17 cellular contexts compared by ENCODE assay signal in genomic region chr1:223837206-223837605, GRCh38. TPM values are rescaled to one million over a fixed set of nuclear protein-coding genes. Genes with fewer than 3 reads are reported as not detected.
A peak's percentile ranks its signal among the peaks of the same experiment; 100 is the strongest.
DNase-seq lines count a peak whose midpoint lies in the region; ATAC-seq and TF ChIP-seq lines count a peak whose summit lies in the region.
"Had no signal": no experiment of that assay in that cellular context is flagged by ENCODE, and none has a peak within 500 bp of the region (broad histone marks: within the 10 kb centered on the region; RNA-seq: fewer than 3 reads in every experiment).

No MANE protein-coding gene starts in this region.

- H3K27me3 Mint-ChIP-seq in dendritic cell treated with granulocyte-macrophage colony-stimulating factor and Interleukin-4, amounts not matched to agents 40 ng/mL and 50 ng/mL, for 4 days: no peaks in the 10 kb centered on the region
- H3K27me3 Mint-ChIP-seq in activated T-helper 1 cell treated with anti-CD3 and anti-CD28 coated beads, Interleukin-12 subunit alpha, Interleukin-12 subunit beta, Interleukin-2, Interleukin-4 antibody, amounts not matched to agents 30 ng/mL and 10 ng/mL and 1 ng/mL, durations not matched to agents 14 hours and 24 hours and 36 hours (ENCODE audit: insufficient read depth): peaks cover 6% of the 10 kb centered on the region

- H3K27me3 ChIP-seq in neutrophil (no peaks in the 10 kb centered on the region), upper lobe of left lung (no peaks in the 10 kb centered on the region)
- H3K27me3 ChIP-seq: breast epithelium, left lung had no signal

- H3K9me3 Mint-ChIP-seq in dendritic cell treated with granulocyte-macrophage colony-stimulating factor and Interleukin-4, amounts not matched to agents 40 ng/mL and 50 ng/mL, for 4 days: no peaks in the 10 kb centered on the region
- no peaks in the 10 kb centered on the region for H3K9me3 Mint-ChIP-seq in activated T-helper 1 cell treated with anti-CD3 and anti-CD28 coated beads, Interleukin-12 subunit alpha, Interleukin-12 subunit beta, Interleukin-2, Interleukin-4 antibody, amounts not matched to agents 30 ng/mL and 10 ng/mL and 1 ng/mL, durations not matched to agents 14 hours and 24 hours and 36 hours
- H3K9me3 Mint-ChIP-seq: natural killer cell had no signal

- TF ChIP-seq CTCF in neutrophil (IDR thresholded peaks at IDR 0.05) (no peak), upper lobe of left lung (IDR thresholded peaks at IDR 0.05) (no peak)

- ATAC-seq in upper lobe of left lung (ENCODE audit: low FRiP score in 2 of 2) (no peak), HG03159 (IDR thresholded peaks at IDR 0.05; ENCODE audit: unreplicated experiment) (no peak)
- ATAC-seq: natural killer cell had no signal

- no peak for TF ChIP-seq POLR2A in upper lobe of left lung (IDR thresholded peaks at IDR 0.05)

- H3K27ac ChIP-seq in neutrophil (peak overlapping the region; percentile 15), upper lobe of left lung (peak overlapping the region in 2 of 4 donors; percentile 43 to 45)
- H3K27ac ChIP-seq: breast epithelium, C4-2B, VCaP had no signal

- H3K4me1 Mint-ChIP-seq in dendritic cell treated with granulocyte-macrophage colony-stimulating factor and Interleukin-4, amounts not matched to agents 40 ng/mL and 50 ng/mL, for 4 days (ENCODE audit: low read depth): peaks cover 27% of the 10 kb centered on the region
- peaks cover 16% of the 10 kb centered on the region for H3K4me1 Mint-ChIP-seq in activated T-helper 1 cell treated with anti-CD3 and anti-CD28 coated beads, Interleukin-12 subunit alpha, Interleukin-12 subunit beta, Interleukin-2, Interleukin-4 antibody, amounts not matched to agents 30 ng/mL and 10 ng/mL and 1 ng/mL, durations not matched to agents 14 hours and 24 hours and 36 hours (ENCODE audit: low read depth)

- intact Hi-C loops in dendritic cell treated with granulocyte-macrophage colony-stimulating factor and Interleukin-4, amounts not matched to agents 40 ng/mL and 50 ng/mL, for 4 days (cut with micrococcal nuclease): no loop called here
- intact Hi-C loops in activated T-helper 1 cell treated with anti-CD3 and anti-CD28 coated beads, Interleukin-12 subunit alpha, Interleukin-12 subunit beta, Interleukin-2, Interleukin-4 antibody, amounts not matched to agents 30 ng/mL and 10 ng/mL and 1 ng/mL, durations not matched to agents 14 hours and 24 hours and 36 hours (cut with micrococcal nuclease): loop anchor here (10.0 kb wide), 2 partner anchors 788 to 1182 kb away; no protein-coding TSS in a partner anchor

- DNase-seq in ELR (ENCODE audit: low read depth): peak; percentile 26
- peak; percentile 67 for DNase-seq in NCI-H69 (lab: John Stamatoyannopoulos, UW)
- DNase-seq in upper lobe of left lung: no peak
- DNase-seq in activated CD4-positive, alpha-beta T cell treated with anti-CD3 and anti-CD28 coated beads for 48 hours: no peak
- DNase-seq in activated T-helper 1 cell treated with anti-CD3 and anti-CD28 coated beads, Interleukin-12 subunit alpha, Interleukin-12 subunit beta, Interleukin-2, Interleukin-4 antibody, amounts not matched to agents 30 ng/mL and 10 ng/mL and 1 ng/mL, durations not matched to agents 14 hours and 24 hours and 36 hours (ENCODE audit: low spot score): no peak
- DNase-seq: activated naive CD4-positive, alpha-beta T cell treated with Interleukin-2 at 50 U/mL for 16 hours; HCEC 1CT; left lung; natural killer cell; NCI-H1092 treated with DMSO at 0.1 percent for 48 hours; SHP77 had no signal

- no peaks in the 10 kb centered on the region for H3K36me3 ChIP-seq in neutrophil
- H3K36me3 ChIP-seq in upper lobe of left lung: no peaks in the 10 kb centered on the region
- H3K36me3 ChIP-seq: breast epithelium, left lung had no signal

- TF ChIP-seq EP300 in upper lobe of left lung (IDR thresholded peaks at IDR 0.05): no peak

- H3K4me3 Mint-ChIP-seq in dendritic cell treated with granulocyte-macrophage colony-stimulating factor and Interleukin-4, amounts not matched to agents 40 ng/mL and 50 ng/mL, for 4 days: no peak overlapping the region
- H3K4me3 Mint-ChIP-seq in activated T-helper 1 cell treated with anti-CD3 and anti-CD28 coated beads, Interleukin-12 subunit alpha, Interleukin-12 subunit beta, Interleukin-2, Interleukin-4 antibody, amounts not matched to agents 30 ng/mL and 10 ng/mL and 1 ng/mL, durations not matched to agents 14 hours and 24 hours and 36 hours: no peak overlapping the region
- H3K4me3 Mint-ChIP-seq: natural killer cell had no signal

- H3K9me3 ChIP-seq in neutrophil: no peaks in the 10 kb centered on the region
- no peaks in the 10 kb centered on the region for H3K9me3 ChIP-seq in upper lobe of left lung
- H3K9me3 ChIP-seq: breast epithelium, left lung had no signal

- WGBS in upper lobe of left lung, 2 donors: 54 to 67% methylated on average over 1 of the region's 1 CpG

- no peaks in the 10 kb centered on the region for H3K36me3 Mint-ChIP-seq in dendritic cell treated with granulocyte-macrophage colony-stimulating factor and Interleukin-4, amounts not matched to agents 40 ng/mL and 50 ng/mL, for 4 days (ENCODE audit: low read depth)
- H3K36me3 Mint-ChIP-seq in activated T-helper 1 cell treated with anti-CD3 and anti-CD28 coated beads, Interleukin-12 subunit alpha, Interleukin-12 subunit beta, Interleukin-2, Interleukin-4 antibody, amounts not matched to agents 30 ng/mL and 10 ng/mL and 1 ng/mL, durations not matched to agents 14 hours and 24 hours and 36 hours (ENCODE audit: low read depth): peaks cover 3% of the 10 kb centered on the region
- H3K36me3 Mint-ChIP-seq: natural killer cell had no signal

- H3K4me3 ChIP-seq in neutrophil (ENCODE audit: low read depth in 1 of 2, low read length in 1 of 2) (no peak overlapping the region), upper lobe of left lung (no peak overlapping the region)
- H3K4me3 ChIP-seq: breast epithelium, left lung had no signal

- H3K4me1 ChIP-seq in neutrophil (ENCODE audit: control insufficient read depth in 1 of 2, insufficient read depth in 1 of 2, low read depth in 1 of 2, low read length in 1 of 2) (peaks cover 53 to 60% of the 10 kb centered on the region in 2 experiments), upper lobe of left lung (peaks cover 65 to 94% (median 68%) of the 10 kb centered on the region in 4 donors)

- H3K27ac Mint-ChIP-seq in dendritic cell treated with granulocyte-macrophage colony-stimulating factor and Interleukin-4, amounts not matched to agents 40 ng/mL and 50 ng/mL, for 4 days: peak overlapping the region; percentile 69
- H3K27ac Mint-ChIP-seq in activated T-helper 1 cell treated with anti-CD3 and anti-CD28 coated beads, Interleukin-12 subunit alpha, Interleukin-12 subunit beta, Interleukin-2, Interleukin-4 antibody, amounts not matched to agents 30 ng/mL and 10 ng/mL and 1 ng/mL, durations not matched to agents 14 hours and 24 hours and 36 hours: no peak overlapping the region

RNA-seq across cellular contexts. Expression of gene TP53BP2, which starts 8.5 kb away (rescaled TPM):
- 10 to 100 TPM; 43.0 to 77.5 (median 61.8) TPM for total RNA-seq in upper lobe of left lung
- 40.4 and 47.2 TPM in 2 replicates for total RNA-seq in activated T-helper 1 cell treated with anti-CD3 and anti-CD28 coated beads, Interleukin-12 subunit alpha, Interleukin-12 subunit beta, Interleukin-2, Interleukin-4 antibody, amounts not matched to agents 30 ng/mL and 10 ng/mL and 1 ng/mL, durations not matched to agents 14 hours and 24 hours and 36 hours

Comparison
In these comparisons a context has a peak if more than half of its experiments do, and no peak if none do; other contexts are left out.
1. DNase-seq: peak in ELR (single experiment) and NCI-H69 (single experiment); none in upper lobe of left lung (0 of 2), activated CD4-positive, alpha-beta T cell treated with anti-CD3 and anti-CD28 coated beads for 48 hours (single experiment) and activated T-helper 1 cell treated with anti-CD3 and anti-CD28 coated beads, Interleukin-12 subunit alpha, Interleukin-12 subunit beta, Interleukin-2, Interleukin-4 antibody, amounts not matched to agents 30 ng/mL and 10 ng/mL and 1 ng/mL, durations not matched to agents 14 hours and 24 hours and 36 hours (single experiment).